10 cellular contexts compared by ENCODE assay signal in the genomic region with DNA sequence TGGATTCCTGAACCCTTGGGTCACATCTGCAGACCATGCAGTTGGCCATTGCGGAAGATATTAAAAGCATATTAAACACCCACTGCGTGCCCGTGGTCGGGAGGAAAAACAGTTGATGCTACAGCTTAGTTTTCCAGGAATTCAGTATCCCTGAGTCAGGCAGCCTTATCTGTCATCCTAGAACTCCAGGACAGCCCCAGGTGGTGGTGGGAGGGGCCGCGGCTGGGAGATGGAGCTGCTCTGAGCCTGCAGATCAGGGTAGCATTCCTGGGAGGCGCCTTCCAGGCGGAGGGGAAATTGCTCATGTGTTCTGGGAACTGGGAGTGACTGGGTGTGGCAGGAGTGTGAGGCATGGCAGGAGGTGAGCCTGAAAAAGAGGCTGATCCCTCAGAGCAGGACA.
A peak's percentile ranks its signal among the peaks of the same experiment; 100 is the strongest.
DNase-seq lines count a peak whose midpoint lies in the region; ATAC-seq and TF ChIP-seq lines count a peak whose summit lies in the region.
"Had no signal": no experiment of that assay in that cellular context is flagged by ENCODE, and none has a peak within 500 bp of the region (broad histone marks: within the 10 kb centered on the region; RNA-seq: fewer than 3 reads in every experiment).

No MANE protein-coding gene starts in this region.

- H3K9me3 Mint-ChIP-seq in activated B cell treated with CpG ODN at 0.5 μM for 24 hours: no peaks in the 10 kb centered on the region
- H3K9me3 Mint-ChIP-seq: activated naive CD8-positive, alpha-beta T cell treated with anti-CD3 and anti-CD28 coated beads, Interleukin-2, amount 10 ng/mL, durations not matched to agents 7 days and 5 days had no signal

- no peaks in the 10 kb centered on the region for H3K27me3 ChIP-seq in stomach

- POLR2A ChIA-PET in activated B cell treated with CpG ODN at 0.5 μM for 24 hours (lab: Charles Lee): interaction anchor here (1.2 kb wide), 1 partner anchor 36 kb away, joined by 7 read pairs; no protein-coding TSS in a partner anchor

- no peaks in the 10 kb centered on the region for H3K9me3 ChIP-seq in stomach

- CTCF ChIA-PET in activated B cell treated with CpG ODN at 0.5 μM for 24 hours (lab: Charles Lee): no interaction called here

- no peak overlapping the region for H3K4me3 ChIP-seq in stomach

- H3K36me3 ChIP-seq in stomach: peaks cover 0 to 6% (median 2%) of the 10 kb centered on the region in 4 donors

- peak overlapping the region in 2 of 5 donors; percentile 33 to 70 for H3K27ac ChIP-seq in stomach

- H3K36me3 Mint-ChIP-seq in activated B cell treated with CpG ODN at 0.5 μM for 24 hours (ENCODE audit: low read depth): peaks cover 5% of the 10 kb centered on the region
- H3K36me3 Mint-ChIP-seq: activated naive CD8-positive, alpha-beta T cell treated with anti-CD3 and anti-CD28 coated beads, Interleukin-2, amount 10 ng/mL, durations not matched to agents 7 days and 5 days had no signal

- H3K27me3 Mint-ChIP-seq in activated B cell treated with CpG ODN at 0.5 μM for 24 hours: no peaks in the 10 kb centered on the region
- H3K27me3 Mint-ChIP-seq: activated naive CD8-positive, alpha-beta T cell treated with anti-CD3 and anti-CD28 coated beads, Interleukin-2, amount 10 ng/mL, durations not matched to agents 7 days and 5 days had no signal

- TF ChIP-seq EP300 in stomach (IDR thresholded peaks at IDR 0.05): no peak

- H3K4me1 Mint-ChIP-seq in activated B cell treated with CpG ODN at 0.5 μM for 24 hours: peaks cover 28% of the 10 kb centered on the region

- peak overlapping the region; percentile 53 for H3K27ac Mint-ChIP-seq in activated B cell treated with CpG ODN at 0.5 μM for 24 hours
- H3K27ac Mint-ChIP-seq: activated naive CD8-positive, alpha-beta T cell treated with anti-CD3 and anti-CD28 coated beads, Interleukin-2, amount 10 ng/mL, durations not matched to agents 7 days and 5 days had no signal

- no peak for ATAC-seq in activated B cell treated with CpG ODN at 0.5 μM for 24 hours (ENCODE audit: low read depth)
- no peak for ATAC-seq in GM18520 (IDR thresholded peaks at IDR 0.05; ENCODE audit: unreplicated experiment)

- TF ChIP-seq POLR2A in stomach (IDR thresholded peaks at IDR 0.05): no peak

- WGBS in stomach, 5 donors: 45 to 57% (median 50%) methylated on average over 5 to 8 of the region's 8 CpGs

- peak; percentile 89 for DNase-seq in HK-2 (ENCODE audit: unreplicated experiment)
- no peak for DNase-seq in activated B cell treated with CpG ODN at 0.5 μM for 24 hours
- DNase-seq in iPS-NIHi11 (ENCODE audit: low spot score): peak; percentile 74
- peak; percentile 66 for DNase-seq in stomach
- DNase-seq in T-helper 2 cell: no peak
- DNase-seq in activated gamma-delta T cell treated with Interleukin-2 at 50 U/mL for 16 hours: no peak
- DNase-seq: activated naive CD8-positive, alpha-beta T cell treated with anti-CD3 and anti-CD28 coated beads, Interleukin-2, amount 10 ng/mL, durations not matched to agents 7 days and 5 days; NCI-H1694; T-helper 9 cell had no signal

- peaks cover 10 to 23% (median 14%) of the 10 kb centered on the region in 4 donors for H3K4me1 ChIP-seq in stomach

- H3K4me3 Mint-ChIP-seq in activated B cell treated with CpG ODN at 0.5 μM for 24 hours: no peak overlapping the region
- H3K4me3 Mint-ChIP-seq: activated naive CD8-positive, alpha-beta T cell treated with anti-CD3 and anti-CD28 coated beads, Interleukin-2, amount 10 ng/mL, durations not matched to agents 7 days and 5 days had no signal

- TF ChIP-seq CTCF in activated B cell treated with CpG ODN at 0.5 μM for 24 hours (IDR thresholded peaks at IDR 0.05) (no peak), stomach (IDR thresholded peaks at IDR 0.05) (no peak)

- intact Hi-C loops in activated B cell treated with CpG ODN at 0.5 μM for 24 hours (cut with micrococcal nuclease): loop anchor here (2.0 kb wide), 2 partner anchors 21 to 61 kb away; no protein-coding TSS in a partner anchor
- intact Hi-C loops in stomach (cut with DNase I; ENCODE audit: low total_unique reads): no loop called here

Comparison
In these comparisons a context has a peak if more than half of its experiments do, and no peak if none do; other contexts are left out.
1. DNase-seq: peak in HK-2 (single experiment), iPS-NIHi11 (single experiment) and stomach (single experiment); none in activated B cell treated with CpG ODN at 0.5 μM for 24 hours (single experiment), T-helper 2 cell (0 of 5) and activated gamma-delta T cell treated with Interleukin-2 at 50 U/mL for 16 hours (single experiment).